19 cellular contexts compared by ENCODE assay signal in genomic region chr10:85606401-85606800, GRCh38.
"Had no signal": no experiment of that assay in that cellular context is flagged by ENCODE, and none has a peak within 500 bp of the region (broad histone marks: within the 10 kb centered on the region; RNA-seq: fewer than 3 reads in every experiment).

No MANE protein-coding gene starts in this region.

- H3K27ac ChIP-seq: brain microvascular endothelial cell, cardiac muscle cell, Peyer's patch, RWPE1 had no signal

- H3K4me3 ChIP-seq: cardiac muscle cell, K562, Peyer's patch had no signal

- DNase-seq: activated CD4-positive, alpha-beta T cell treated with anti-CD3 and anti-CD28 coated beads for 4 hours; activated CD4-positive, alpha-beta T cell treated with anti-CD3 and anti-CD28 coated beads, Interleukin-2, amount 50 U/mL, for 4 hours; activated gamma-delta T cell treated with Interleukin-2 at 50 U/mL for 16 hours; activated naive CD4-positive, alpha-beta T cell treated with anti-CD3 and anti-CD28 coated beads, Interleukin-2, amount 10 ng/mL, durations not matched to agents 7 days and 5 days; activated naive CD8-positive, alpha-beta T cell treated with anti-CD3 and anti-CD28 coated beads for 36 hours; activated T-cell treated with anti-CD3 and anti-CD28 coated beads, Interleukin-2, amount 50 U/mL, for 72 hours; brain microvascular endothelial cell; Kasumi-1; NCI-H1105 treated with DMSO at 0.1 percent for 48 hours; NCI-H1436 treated with DMSO at 0.1 percent for 48 hours; NCI-H187; NCI-H446; NCI-H524; NCI-H82; Peyer's patch; SHP77 treated with DMSO at 0.1 percent for 48 hours had no signal
